ENCODE assay signal across 8 cellular contexts in genomic region chr4:102252171-102252570, GRCh38.
"Had no signal": no experiment of that assay in that cellular context is flagged by ENCODE, and none has a peak within 500 bp of the region (broad histone marks: within the 10 kb centered on the region; RNA-seq: fewer than 3 reads in every experiment).

No MANE protein-coding gene starts in this region.

- H3K4me2 ChIP-seq: GM23338 had no signal

- H3K4me3 Mint-ChIP-seq: GM23338, H9, HFFc6, IgD-negative memory B cell had no signal

- H3K4me3 ChIP-seq: GM23338 had no signal

- H3K9me3 Mint-ChIP-seq: IgD-negative memory B cell had no signal

- H3K4me1 Mint-ChIP-seq: GM23338, H9, IgD-negative memory B cell had no signal

- H3K27ac Mint-ChIP-seq: GM23338, H9, HFFc6, IgD-negative memory B cell had no signal

- H3K27me3 Mint-ChIP-seq: IgD-negative memory B cell had no signal

- H3K27ac ChIP-seq: HL-60 had no signal

- H2AFZ ChIP-seq: GM23338 had no signal

- ATAC-seq: GM23338, HCT116, HepG2 had no signal

- DNase-seq: H9, HFFc6, KBM-7 had no signal
